5 cellular contexts compared by ENCODE assay signal in the genomic region with DNA sequence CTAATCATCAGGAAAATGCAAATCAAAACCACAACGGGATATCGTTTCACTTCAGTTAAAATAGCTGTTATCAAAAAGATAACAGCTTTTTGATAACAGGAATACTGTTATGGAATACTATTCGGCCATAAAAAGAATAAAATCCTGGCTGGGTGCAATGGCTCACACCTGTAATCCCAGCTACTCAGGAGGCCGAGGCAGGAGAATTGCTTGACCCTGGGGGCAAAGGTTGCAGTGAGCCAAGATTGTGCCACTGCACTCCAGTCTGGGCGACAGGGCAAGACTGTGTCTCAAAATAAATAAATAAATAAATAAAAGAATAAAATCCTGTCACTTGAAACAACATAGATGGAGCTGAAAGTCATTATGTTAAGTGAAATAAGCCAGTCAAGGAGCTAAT.
"Had no signal": no experiment of that assay in that cellular context is flagged by ENCODE, and none has a peak within 500 bp of the region (broad histone marks: within the 10 kb centered on the region; RNA-seq: fewer than 3 reads in every experiment).

No MANE protein-coding gene starts in this region.

- H3K27ac Mint-ChIP-seq: GM23338, H9 had no signal

- DNase-seq: H9, HCEC 1CT, IMR-90 had no signal

- H3K4me3 ChIP-seq: GM23338, K562 had no signal

- H3K4me3 Mint-ChIP-seq: GM23338, H9 had no signal

- ATAC-seq: GM23338, K562 had no signal
